In the genomic region with DNA sequence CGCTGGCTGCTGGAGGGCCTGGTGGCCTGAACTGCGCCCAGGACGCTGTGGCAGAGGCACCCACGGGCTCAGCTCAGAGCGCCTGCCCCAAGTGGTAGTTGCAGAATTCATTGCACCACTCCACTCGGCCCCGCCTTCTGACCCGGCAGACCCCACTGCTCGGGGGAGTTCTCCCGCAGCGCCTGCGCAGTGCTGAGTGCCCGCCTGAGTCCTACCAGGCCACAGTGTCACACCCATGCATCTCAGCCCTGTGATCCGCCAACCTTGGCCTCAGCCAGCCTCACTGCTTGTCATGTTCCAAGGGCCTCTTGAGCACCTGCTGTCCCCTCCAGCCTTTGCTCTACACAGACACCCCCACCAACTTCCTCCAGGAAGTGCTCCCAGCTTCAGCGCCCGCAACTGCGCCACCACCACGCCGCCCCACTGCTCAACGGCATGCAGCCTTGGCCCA, we compare ENCODE assay signal across 8 cellular contexts. TPM values are rescaled to one million over a fixed set of nuclear protein-coding genes. Genes with fewer than 3 reads are reported as not detected.
DNase-seq lines count a peak whose midpoint lies in the region; ATAC-seq and TF ChIP-seq lines count a peak whose summit lies in the region.

No MANE protein-coding gene starts in this region.

- H3K27me3 ChIP-seq in lower lobe of right lung (ENCODE audit: low read depth) (no peaks in the 10 kb centered on the region), stomach (peaks cover 0 to 14% (median 0%) of the 10 kb centered on the region in 3 donors)

- no peak for TF ChIP-seq POLR2A in stomach (IDR thresholded peaks at IDR 0.05)

- H3K36me3 ChIP-seq in lower lobe of right lung (peaks cover 13% of the 10 kb centered on the region), stomach (peaks cover 0 to 16% (median 12%) of the 10 kb centered on the region in 4 donors)

- DNase-seq in NCI-H345 (lab: John Stamatoyannopoulos, UW) (peak; percentile 40), NCI-H345 treated with DMSO at 0.1 percent for 48 hours (lab: John Stamatoyannopoulos, UW; ENCODE audit: unreplicated experiment) (no peak), lower lobe of right lung (peak; percentile 70), stomach (no peak), EL (no peak), left ventricle myocardium superior (no peak), GM19240 (ENCODE audit: insufficient read length, low spot score) (no peak)
- peak; percentile 81 for DNase-seq in activated CD8-positive, alpha-beta T cell treated with anti-CD3 and anti-CD28 coated beads, Interleukin-2, amount 10 ng/mL, durations not matched to agents 7 days and 5 days

- peaks cover 21% of the 10 kb centered on the region for H3K36me3 Mint-ChIP-seq in activated CD8-positive, alpha-beta T cell treated with anti-CD3 and anti-CD28 coated beads, Interleukin-2, amount 10 ng/mL, durations not matched to agents 7 days and 5 days (ENCODE audit: low read depth)

- ATAC-seq in activated CD8-positive, alpha-beta T cell treated with anti-CD3 and anti-CD28 coated beads, Interleukin-2, amount 10 ng/mL, durations not matched to agents 7 days and 5 days: peak; percentile 62
- ATAC-seq in lower lobe of right lung (peak; percentile 19 to 25), left ventricle myocardium superior (no peak)

- H3K27ac ChIP-seq in lower lobe of right lung: no peak overlapping the region
- peak overlapping the region; percentile 74 to 85 (median 78) for H3K27ac ChIP-seq in stomach

- H3K27ac Mint-ChIP-seq in activated CD8-positive, alpha-beta T cell treated with anti-CD3 and anti-CD28 coated beads, Interleukin-2, amount 10 ng/mL, durations not matched to agents 7 days and 5 days: peak overlapping the region; percentile 90

- H3K4me1 ChIP-seq in lower lobe of right lung (peaks cover 67% of the 10 kb centered on the region), stomach (peaks cover 69 to 94% (median 94%) of the 10 kb centered on the region in 4 donors)

- TF ChIP-seq CTCF in lower lobe of right lung (IDR thresholded peaks at IDR 0.05) (no peak), stomach (IDR thresholded peaks at IDR 0.05) (no peak)

- 51 to 68% (median 56%) methylated on average over 14 to 20 of the region's 20 CpGs for WGBS in stomach, 5 donors

- no peaks in the 10 kb centered on the region for H3K9me3 ChIP-seq in lower lobe of right lung
- no peaks in the 10 kb centered on the region for H3K9me3 ChIP-seq in stomach

- no peaks in the 10 kb centered on the region for H3K27me3 Mint-ChIP-seq in activated CD8-positive, alpha-beta T cell treated with anti-CD3 and anti-CD28 coated beads, Interleukin-2, amount 10 ng/mL, durations not matched to agents 7 days and 5 days (ENCODE audit: low read depth)

- POLR2A ChIA-PET in activated CD8-positive, alpha-beta T cell treated with anti-CD3 and anti-CD28 coated beads, Interleukin-2, amount 10 ng/mL, durations not matched to agents 7 days and 5 days (lab: Charles Lee): no interaction called here

- H3K4me3 Mint-ChIP-seq in activated CD8-positive, alpha-beta T cell treated with anti-CD3 and anti-CD28 coated beads, Interleukin-2, amount 10 ng/mL, durations not matched to agents 7 days and 5 days: peak overlapping the region; percentile 34

- H3K4me3 ChIP-seq in lower lobe of right lung: no peak overlapping the region
- H3K4me3 ChIP-seq in stomach: no peak overlapping the region

- CTCF ChIA-PET in activated CD8-positive, alpha-beta T cell treated with anti-CD3 and anti-CD28 coated beads, Interleukin-2, amount 10 ng/mL, durations not matched to agents 7 days and 5 days (lab: Charles Lee): interaction anchor here (1.0 to 2.4 kb wide), 2 partner anchors 8 to 46 kb away, joined by 4 to 12 read pairs; no protein-coding TSS in a partner anchor

- TF ChIP-seq EP300 in stomach (IDR thresholded peaks at IDR 0.05): no peak

- H3K4me1 Mint-ChIP-seq in activated CD8-positive, alpha-beta T cell treated with anti-CD3 and anti-CD28 coated beads, Interleukin-2, amount 10 ng/mL, durations not matched to agents 7 days and 5 days (ENCODE audit: low read depth): peaks cover 40% of the 10 kb centered on the region

- intact Hi-C loops in lower lobe of right lung (cut with DNase I): no loop called here
- intact Hi-C loops in stomach (cut with DNase I; ENCODE audit: low total_unique reads): no loop called here
- intact Hi-C loops in left ventricle myocardium superior (cut with micrococcal nuclease): no loop called here

- no peaks in the 10 kb centered on the region for H3K9me3 Mint-ChIP-seq in activated CD8-positive, alpha-beta T cell treated with anti-CD3 and anti-CD28 coated beads, Interleukin-2, amount 10 ng/mL, durations not matched to agents 7 days and 5 days (ENCODE audit: insufficient read depth)

RNA-seq across cellular contexts. Expression of a gene that starts 12.2 kb away (rescaled TPM):
- under 1 TPM; 0.05 to 0.39 TPM for total RNA-seq in activated CD8-positive, alpha-beta T cell treated with anti-CD3 and anti-CD28 coated beads, Interleukin-2, amount 10 ng/mL, durations not matched to agents 7 days and 5 days
- total RNA-seq in lower lobe of right lung (5.8 TPM), stomach (10 to 100 TPM in 4 of 5 donors, 1 to 10 TPM in 1; 1.2 to 53.0 (median 25.0) TPM), left ventricle myocardium superior (not detected)
- 1 to 10 TPM; 4.3 to 8.6 (median 7.7) TPM for polyA plus RNA-seq in stomach

Comparison
In these comparisons a context has a peak if more than half of its experiments do, and no peak if none do; other contexts are left out.
1. DNase-seq: peak in NCI-H345 (single experiment), activated CD8-positive, alpha-beta T cell treated with anti-CD3 and anti-CD28 coated beads, Interleukin-2, amount 10 ng/mL, durations not matched to agents 7 days and 5 days (single experiment) and lower lobe of right lung (single experiment); none in NCI-H345 treated with DMSO at 0.1 percent for 48 hours (single experiment), stomach (single experiment), EL (single experiment), left ventricle myocardium superior (single experiment) and GM19240 (single experiment).